Comparison of ENCODE assay signal across 18 cellular contexts in the genomic region with DNA sequence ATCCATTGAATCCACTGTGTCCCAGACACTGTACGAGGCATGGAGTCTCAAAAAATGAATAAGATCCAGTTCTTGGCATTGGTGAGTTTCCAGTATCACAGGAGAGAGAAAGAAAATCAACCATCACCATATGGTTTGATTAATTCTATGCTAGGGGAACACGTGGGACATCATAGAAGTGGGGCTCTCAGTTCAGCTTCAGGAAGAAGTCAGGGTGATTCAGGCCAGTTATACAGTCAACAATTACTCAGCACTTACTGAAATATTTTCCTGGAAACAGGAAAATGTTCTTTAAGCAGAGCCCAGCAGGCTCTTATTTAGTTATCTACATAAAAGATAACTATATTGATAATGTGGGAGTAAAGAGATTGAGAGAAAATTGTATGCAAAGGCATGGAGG.
DNase-seq lines count a peak whose midpoint lies in the region; ATAC-seq, FAIRE-seq and TF ChIP-seq lines count a peak whose summit lies in the region.
"Had no signal": no experiment of that assay in that cellular context is flagged by ENCODE, and none has a peak within 500 bp of the region (broad histone marks: within the 10 kb centered on the region; RNA-seq: fewer than 3 reads in every experiment).

No MANE protein-coding gene starts in this region.

- H4K20me1 ChIP-seq in HepG2 (ENCODE audit: insufficient read depth, low read length) (no peaks in the 10 kb centered on the region), endothelial cell of umbilical vein (replicated peaks; ENCODE audit: control insufficient read depth, extremely low read depth, insufficient read depth, low read length) (no peaks in the 10 kb centered on the region)

- no peak overlapping the region for H3K27ac ChIP-seq in HepG2 (ENCODE audit: extremely low read length, insufficient read depth, low read length)
- H3K27ac ChIP-seq in right lobe of liver: no peak overlapping the region
- peak overlapping the region; percentile 11 for H3K27ac ChIP-seq in endothelial cell of umbilical vein (ENCODE audit: insufficient read depth, low read depth, low read length)
- H3K27ac ChIP-seq: 22Rv1, Peyer's patch had no signal

- H2AFZ ChIP-seq in HepG2 (ENCODE audit: low read length) (no peak overlapping the region), endothelial cell of umbilical vein (ENCODE audit: low read depth, low read length) (peak overlapping the region; percentile 90)

- FAIRE-seq in HepG2 (lab: Jason Lieb, UNC) (no peak), endothelial cell of umbilical vein (lab: Jason Lieb, UNC) (no peak)

- dilution Hi-C loops in endothelial cell of umbilical vein (cut with MboI; ENCODE audit: extremely low pct_ligation_motif_present, low sequenced_read_pairs): no loop called here

- BruUV-seq in HepG2 (replicated peaks; lab: Mats Ljungman, UMichigan): no TSS peak
- no TSS peak for BruUV-seq in endothelial cell of umbilical vein (replicated peaks; lab: Mats Ljungman, UMichigan)

- in situ Hi-C loops in HepG2 (cut with HindIII; ENCODE audit: extremely low pct_ligation_motif_present, low pct_unique_long_range_greater_than_20kb): no loop called here

- H3K27me3 ChIP-seq in HepG2 (ENCODE audit: control insufficient read depth in 1 of 2, insufficient read depth in 2 of 2, low read length in 2 of 2) (no peaks in the 10 kb centered on the region), right lobe of liver (no peaks in the 10 kb centered on the region), endothelial cell of umbilical vein (ENCODE audit: control insufficient read depth in 2 of 2, insufficient read depth in 2 of 2, low read length in 2 of 2) (no peaks in the 10 kb centered on the region)
- H3K27me3 ChIP-seq: Peyer's patch had no signal

- H3K4me3 ChIP-seq in HepG2 (replicated peaks in 1 of 3; ENCODE audit: insufficient read depth in 1 of 3, low read depth in 2 of 3, low read length in 3 of 3) (no peak overlapping the region), right lobe of liver (no peak overlapping the region), endothelial cell of umbilical vein (replicated peaks in 1 of 3; ENCODE audit: insufficient read depth in 1 of 3, low read depth in 1 of 3, low read length in 3 of 3) (no peak overlapping the region), fibroblast of villous mesenchyme (ENCODE audit: low read depth, low read length) (no peak overlapping the region)
- H3K4me3 ChIP-seq: HAP-1, Peyer's patch had no signal

- TF ChIP-seq EP300 in HepG2 (IDR thresholded peaks at IDR 0.05; ENCODE audit: low read depth in 2 of 2, low read length in 2 of 2) (no peak), HepG2 (CRISPR knock-in tag; IDR thresholded peaks at IDR 0.05; ENCODE audit: borderline replicate concordance) (no peak)

- peaks cover 94% of the 10 kb centered on the region for H3K9me3 ChIP-seq in HepG2 (ENCODE audit: low read length)
- no peaks in the 10 kb centered on the region for H3K9me3 ChIP-seq in right lobe of liver
- no peaks in the 10 kb centered on the region for H3K9me3 ChIP-seq in endothelial cell of umbilical vein (replicated peaks; ENCODE audit: control insufficient read depth, insufficient read depth, low read length)
- H3K9me3 ChIP-seq: HAP-1, Peyer's patch had no signal

- H3K9ac ChIP-seq in HepG2 (ENCODE audit: insufficient read depth, low read depth, low read length) (no peak overlapping the region), endothelial cell of umbilical vein (replicated peaks; ENCODE audit: extremely low read depth, insufficient read depth, low read length) (no peak overlapping the region)

- POLR2A ChIA-PET in HepG2 (lab: Yijun Ruan, JAX) (no interaction called here), endothelial cell of umbilical vein (lab: Charles Lee) (no interaction called here)

- H3K4me2 ChIP-seq in HepG2 (ENCODE audit: low read depth, low read length) (no peak overlapping the region), endothelial cell of umbilical vein (ENCODE audit: insufficient read depth, low read length) (peak overlapping the region; percentile 29)

- H3K4me1 ChIP-seq in HepG2 (ENCODE audit: insufficient read depth, low read length): no peaks in the 10 kb centered on the region
- no peaks in the 10 kb centered on the region for H3K4me1 ChIP-seq in right lobe of liver
- H3K4me1 ChIP-seq in endothelial cell of umbilical vein (ENCODE audit: control insufficient read depth, extremely low read depth, insufficient read depth, low read length): peaks cover 7% of the 10 kb centered on the region
- H3K4me1 ChIP-seq: HAP-1, Peyer's patch had no signal

- no peak for DNase-seq in HepG2 (ENCODE audit: low spot score)
- DNase-seq in right lobe of liver: no peak
- peak; percentile 54 for DNase-seq in endothelial cell of umbilical vein (ENCODE audit: low read depth, low spot score)
- DNase-seq in fibroblast of villous mesenchyme (ENCODE audit: low read depth): peak; percentile 11
- no peak for DNase-seq in HK-2 (ENCODE audit: unreplicated experiment)
- DNase-seq: GDM1, KBM-7, NCI-H1105, NCI-H2171 treated with DMSO at 0.1 percent for 48 hours, NCI-H446 treated with DMSO at 0.1 percent for 48 hours, NCI-H69, Peyer's patch had no signal

- no peaks in the 10 kb centered on the region for H3K36me3 ChIP-seq in HepG2 (replicated peaks in 1 of 2; ENCODE audit: control insufficient read depth in 1 of 2, insufficient read depth in 2 of 2, low read length in 2 of 2)
- no peaks in the 10 kb centered on the region for H3K36me3 ChIP-seq in right lobe of liver
- no peaks in the 10 kb centered on the region for H3K36me3 ChIP-seq in endothelial cell of umbilical vein (ENCODE audit: control insufficient read depth in 2 of 2, extremely low read depth in 1 of 2, insufficient read depth in 2 of 2, low read length in 2 of 2)
- H3K36me3 ChIP-seq: HAP-1, Peyer's patch had no signal

- no peak for TF ChIP-seq RAD21 in HepG2 (CRISPR knock-in tag; IDR thresholded peaks at IDR 0.05)

- 2% methylated on average over 2 of the region's 2 CpGs for WGBS in HepG2 (ENCODE audit: low lambda C conversion rate)
- 24% methylated on average over 2 of the region's 2 CpGs for WGBS in right lobe of liver (ENCODE audit: insufficient coverage, low coverage, low lambda C conversion rate, missing lambda C conversion rate)

- CTCF ChIA-PET in HepG2 (lab: Yijun Ruan, JAX; ENCODE audit: low intra/inter-chr PET ratio, low total read pairs) (no interaction called here), endothelial cell of umbilical vein (lab: Charles Lee) (interaction anchor here (0.6 to 0.7 kb wide), 2 partner anchors 27 to 540 kb away, joined by 3 read pairs; no protein-coding TSS in a partner anchor)

- TF ChIP-seq POLR2A in HepG2 (IDR thresholded peaks at IDR 0.05; ENCODE audit: insufficient read depth in 1 of 2, low read depth in 2 of 2, low read length in 2 of 2) (no peak), right lobe of liver (IDR thresholded peaks at IDR 0.05) (no peak), endothelial cell of umbilical vein (IDR thresholded peaks at IDR 0.05; ENCODE audit: low read depth, low read length) (no peak)

- H3K9me1 ChIP-seq in endothelial cell of umbilical vein (replicated peaks; ENCODE audit: control insufficient read depth, extremely low read depth, insufficient read depth, low read length): no peaks in the 10 kb centered on the region

- no peak for TF ChIP-seq CTCF in HepG2 (CRISPR knock-in tag; IDR thresholded peaks at IDR 0.05)
- TF ChIP-seq CTCF in right lobe of liver (IDR thresholded peaks at IDR 0.05): no peak
- no peak for TF ChIP-seq CTCF in endothelial cell of umbilical vein (IDR thresholded peaks at IDR 0.05; ENCODE audit: extremely low read depth in 1 of 2, insufficient read depth in 1 of 2, low read depth in 1 of 2, low read length in 2 of 2)
- no peak for TF ChIP-seq CTCF in fibroblast of villous mesenchyme (IDR thresholded peaks at IDR 0.05; ENCODE audit: insufficient read depth, low read depth, low read length)

- H3K79me2 ChIP-seq in HepG2 (ENCODE audit: insufficient read depth, low read length) (no peaks in the 10 kb centered on the region), endothelial cell of umbilical vein (ENCODE audit: control insufficient read depth, insufficient read depth, low read length) (no peaks in the 10 kb centered on the region)

- ATAC-seq in HepG2 (no peak), right lobe of liver (no peak), HG02970 (IDR thresholded peaks at IDR 0.05; ENCODE audit: low FRiP score, unreplicated experiment) (no peak), GM21576 (IDR thresholded peaks at IDR 0.05; ENCODE audit: unreplicated experiment) (no peak), HG02981 (IDR thresholded peaks at IDR 0.05; ENCODE audit: unreplicated experiment) (no peak)
- ATAC-seq: Right ventricle myocardium inferior had no signal

- intact Hi-C loops in HepG2 (cut with micrococcal nuclease; ENCODE audit: unreplicated experiment): no loop called here
- intact Hi-C loops in right lobe of liver (cut with DNase I): no loop called here
- intact Hi-C loops in endothelial cell of umbilical vein (cut with micrococcal nuclease): no loop called here

TF ChIP-seq in HepG2, 621 proteins besides CTCF, POLR2A, EP300 and RAD21 (continues in another document):
- TF ChIP-seq NR2F1 (CRISPR knock-in tag; IDR thresholded peaks at IDR 0.05): no peak
- no peak for TF ChIP-seq MED8 (CRISPR knock-in tag; IDR thresholded peaks at IDR 0.05; ENCODE audit: insufficient replicate concordance)

TF ChIP-seq in endothelial cell of umbilical vein, 7 proteins besides CTCF, POLR2A, EP300 and RAD21:
- no peak for TF ChIP-seq POLR2AphosphoS5 (IDR thresholded peaks at IDR 0.05; ENCODE audit: insufficient read depth, low read depth, low read length)
- TF ChIP-seq FOS (IDR thresholded peaks at IDR 0.05; ENCODE audit: borderline replicate concordance, insufficient read depth, low read length): peak; percentile 67

Comparison
In these comparisons a context has a peak if more than half of its experiments do, and no peak if none do; other contexts are left out.
1. DNase-seq: peak in endothelial cell of umbilical vein (single experiment) and fibroblast of villous mesenchyme (single experiment); none in HepG2 (single experiment), right lobe of liver (0 of 3) and HK-2 (single experiment).